ENCODE assay signal across 2 cellular contexts in the genomic region with DNA sequence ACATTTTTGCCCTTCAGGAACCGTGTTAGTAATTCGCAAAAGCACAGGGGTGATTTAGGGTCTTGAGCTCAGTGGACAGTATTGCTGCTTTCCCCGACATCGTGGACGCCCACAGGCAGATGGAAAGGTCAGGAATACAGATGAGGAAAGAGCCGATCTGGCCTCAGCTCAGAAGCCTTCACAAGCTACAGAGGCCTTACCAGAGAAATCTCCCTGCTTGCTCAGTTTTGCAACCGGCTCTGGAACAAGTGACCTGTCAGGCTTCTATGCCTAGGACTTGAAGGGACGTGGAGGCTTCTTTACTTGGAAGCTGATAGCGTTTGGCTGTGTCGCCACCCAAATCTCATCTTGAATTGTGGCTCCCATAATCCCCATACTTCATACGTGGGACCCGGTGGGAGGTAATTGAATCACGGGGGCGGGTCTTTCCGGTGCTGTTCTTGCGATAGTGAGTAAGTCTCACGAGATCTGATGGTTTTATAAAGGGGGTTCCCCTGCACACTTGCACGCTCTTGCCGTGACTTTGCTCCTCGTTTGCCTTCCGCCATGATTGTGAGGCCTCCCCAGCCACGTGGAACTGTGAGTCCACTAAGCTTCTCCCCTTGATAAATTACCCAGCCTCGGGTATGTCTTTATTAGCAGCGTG.
A peak's percentile ranks its signal among the peaks of the same experiment; 100 is the strongest.
TF ChIP-seq lines count a peak whose summit lies in the region.

No MANE protein-coding gene starts in this region.

TF ChIP-seq in K562, 482 proteins besides CTCF, POLR2A, EP300 and RAD21 (continued from another document):
- TF ChIP-seq NR2C2 (CRISPR knock-in tag; IDR thresholded peaks at IDR 0.05): no peak
- TF ChIP-seq NR2C2 (tag; IDR thresholded peaks at IDR 0.05): no peak
- 0 out of 2 replicates have a peak, but pooled peaks have one; percentile 11 for TF ChIP-seq L3MBTL2 (IDR thresholded peaks at IDR 0.05)

TF ChIP-seq in GM23338, 12 proteins besides CTCF, POLR2A, EP300 and RAD21 (continued from another document):
- TF ChIP-seq, protein P1, sequence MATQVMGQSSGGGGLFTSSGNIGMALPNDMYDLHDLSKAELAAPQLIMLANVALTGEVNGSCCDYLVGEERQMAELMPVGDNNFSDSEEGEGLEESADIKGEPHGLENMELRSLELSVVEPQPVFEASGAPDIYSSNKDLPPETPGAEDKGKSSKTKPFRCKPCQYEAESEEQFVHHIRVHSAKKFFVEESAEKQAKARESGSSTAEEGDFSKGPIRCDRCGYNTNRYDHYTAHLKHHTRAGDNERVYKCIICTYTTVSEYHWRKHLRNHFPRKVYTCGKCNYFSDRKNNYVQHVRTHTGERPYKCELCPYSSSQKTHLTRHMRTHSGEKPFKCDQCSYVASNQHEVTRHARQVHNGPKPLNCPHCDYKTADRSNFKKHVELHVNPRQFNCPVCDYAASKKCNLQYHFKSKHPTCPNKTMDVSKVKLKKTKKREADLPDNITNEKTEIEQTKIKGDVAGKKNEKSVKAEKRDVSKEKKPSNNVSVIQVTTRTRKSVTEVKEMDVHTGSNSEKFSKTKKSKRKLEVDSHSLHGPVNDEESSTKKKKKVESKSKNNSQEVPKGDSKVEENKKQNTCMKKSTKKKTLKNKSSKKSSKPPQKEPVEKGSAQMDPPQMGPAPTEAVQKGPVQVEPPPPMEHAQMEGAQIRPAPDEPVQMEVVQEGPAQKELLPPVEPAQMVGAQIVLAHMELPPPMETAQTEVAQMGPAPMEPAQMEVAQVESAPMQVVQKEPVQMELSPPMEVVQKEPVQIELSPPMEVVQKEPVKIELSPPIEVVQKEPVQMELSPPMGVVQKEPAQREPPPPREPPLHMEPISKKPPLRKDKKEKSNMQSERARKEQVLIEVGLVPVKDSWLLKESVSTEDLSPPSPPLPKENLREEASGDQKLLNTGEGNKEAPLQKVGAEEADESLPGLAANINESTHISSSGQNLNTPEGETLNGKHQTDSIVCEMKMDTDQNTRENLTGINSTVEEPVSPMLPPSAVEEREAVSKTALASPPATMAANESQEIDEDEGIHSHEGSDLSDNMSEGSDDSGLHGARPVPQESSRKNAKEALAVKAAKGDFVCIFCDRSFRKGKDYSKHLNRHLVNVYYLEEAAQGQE (IDR thresholded peaks at IDR 0.05; ENCODE audit: unreplicated experiment): no peak
- TF ChIP-seq POLR2AphosphoS5 (IDR thresholded peaks at IDR 0.05; ENCODE audit: low read depth): no peak
- no peak for TF ChIP-seq ZNF114 (CRISPR knock-in tag; IDR thresholded peaks at IDR 0.05)
- no peak for TF ChIP-seq STAT1 (IDR thresholded peaks at IDR 0.05; ENCODE audit: unreplicated experiment)
- TF ChIP-seq NANOG (IDR thresholded peaks at IDR 0.05; ENCODE audit: borderline replicate concordance): no peak
- TF ChIP-seq EZH2phosphoT487 (IDR thresholded peaks at IDR 0.05; ENCODE audit: unreplicated experiment): no peak
- TF ChIP-seq, protein P2, sequence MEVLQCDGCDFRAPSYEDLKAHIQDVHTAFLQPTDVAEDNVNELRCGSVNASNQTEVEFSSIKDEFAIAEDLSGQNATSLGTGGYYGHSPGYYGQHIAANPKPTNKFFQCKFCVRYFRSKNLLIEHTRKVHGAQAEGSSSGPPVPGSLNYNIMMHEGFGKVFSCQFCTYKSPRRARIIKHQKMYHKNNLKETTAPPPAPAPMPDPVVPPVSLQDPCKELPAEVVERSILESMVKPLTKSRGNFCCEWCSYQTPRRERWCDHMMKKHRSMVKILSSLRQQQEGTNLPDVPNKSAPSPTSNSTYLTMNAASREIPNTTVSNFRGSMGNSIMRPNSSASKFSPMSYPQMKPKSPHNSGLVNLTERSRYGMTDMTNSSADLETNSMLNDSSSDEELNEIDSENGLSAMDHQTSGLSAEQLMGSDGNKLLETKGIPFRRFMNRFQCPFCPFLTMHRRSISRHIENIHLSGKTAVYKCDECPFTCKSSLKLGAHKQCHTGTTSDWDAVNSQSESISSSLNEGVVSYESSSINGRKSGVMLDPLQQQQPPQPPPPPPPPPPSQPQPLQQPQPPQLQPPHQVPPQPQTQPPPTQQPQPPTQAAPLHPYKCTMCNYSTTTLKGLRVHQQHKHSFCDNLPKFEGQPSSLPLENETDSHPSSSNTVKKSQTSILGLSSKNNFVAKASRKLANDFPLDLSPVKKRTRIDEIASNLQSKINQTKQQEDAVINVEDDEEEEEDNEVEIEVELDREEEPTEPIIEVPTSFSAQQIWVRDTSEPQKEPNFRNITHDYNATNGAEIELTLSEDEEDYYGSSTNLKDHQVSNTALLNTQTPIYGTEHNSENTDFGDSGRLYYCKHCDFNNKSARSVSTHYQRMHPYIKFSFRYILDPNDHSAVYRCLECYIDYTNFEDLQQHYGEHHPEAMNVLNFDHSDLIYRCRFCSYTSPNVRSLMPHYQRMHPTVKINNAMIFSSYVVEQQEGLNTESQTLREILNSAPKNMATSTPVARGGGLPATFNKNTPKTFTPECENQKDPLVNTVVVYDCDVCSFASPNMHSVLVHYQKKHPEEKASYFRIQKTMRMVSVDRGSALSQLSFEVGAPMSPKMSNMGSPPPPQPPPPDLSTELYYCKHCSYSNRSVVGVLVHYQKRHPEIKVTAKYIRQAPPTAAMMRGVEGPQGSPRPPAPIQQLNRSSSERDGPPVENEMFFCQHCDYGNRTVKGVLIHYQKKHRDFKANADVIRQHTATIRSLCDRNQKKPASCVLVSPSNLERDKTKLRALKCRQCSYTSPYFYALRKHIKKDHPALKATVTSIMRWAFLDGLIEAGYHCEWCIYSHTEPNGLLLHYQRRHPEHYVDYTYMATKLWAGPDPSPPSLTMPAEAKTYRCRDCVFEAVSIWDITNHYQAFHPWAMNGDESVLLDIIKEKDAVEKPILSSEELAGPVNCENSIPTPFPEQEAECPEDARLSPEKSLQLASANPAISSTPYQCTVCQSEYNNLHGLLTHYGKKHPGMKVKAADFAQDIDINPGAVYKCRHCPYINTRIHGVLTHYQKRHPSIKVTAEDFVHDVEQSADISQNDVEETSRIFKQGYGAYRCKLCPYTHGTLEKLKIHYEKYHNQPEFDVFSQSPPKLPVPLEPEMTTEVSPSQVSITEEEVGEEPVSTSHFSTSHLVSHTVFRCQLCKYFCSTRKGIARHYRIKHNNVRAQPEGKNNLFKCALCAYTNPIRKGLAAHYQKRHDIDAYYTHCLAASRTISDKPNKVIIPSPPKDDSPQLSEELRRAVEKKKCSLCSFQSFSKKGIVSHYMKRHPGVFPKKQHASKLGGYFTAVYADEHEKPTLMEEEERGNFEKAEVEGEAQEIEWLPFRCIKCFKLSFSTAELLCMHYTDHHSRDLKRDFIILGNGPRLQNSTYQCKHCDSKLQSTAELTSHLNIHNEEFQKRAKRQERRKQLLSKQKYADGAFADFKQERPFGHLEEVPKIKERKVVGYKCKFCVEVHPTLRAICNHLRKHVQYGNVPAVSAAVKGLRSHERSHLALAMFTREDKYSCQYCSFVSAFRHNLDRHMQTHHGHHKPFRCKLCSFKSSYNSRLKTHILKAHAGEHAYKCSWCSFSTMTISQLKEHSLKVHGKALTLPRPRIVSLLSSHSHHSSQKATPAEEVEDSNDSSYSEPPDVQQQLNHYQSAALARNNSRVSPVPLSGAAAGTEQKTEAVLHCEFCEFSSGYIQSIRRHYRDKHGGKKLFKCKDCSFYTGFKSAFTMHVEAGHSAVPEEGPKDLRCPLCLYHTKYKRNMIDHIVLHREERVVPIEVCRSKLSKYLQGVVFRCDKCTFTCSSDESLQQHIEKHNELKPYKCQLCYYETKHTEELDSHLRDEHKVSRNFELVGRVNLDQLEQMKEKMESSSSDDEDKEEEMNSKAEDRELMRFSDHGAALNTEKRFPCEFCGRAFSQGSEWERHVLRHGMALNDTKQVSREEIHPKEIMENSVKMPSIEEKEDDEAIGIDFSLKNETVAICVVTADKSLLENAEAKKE (CRISPR knock-in tag; IDR thresholded peaks at IDR 0.05): no peak
- TF ChIP-seq, protein P3, sequence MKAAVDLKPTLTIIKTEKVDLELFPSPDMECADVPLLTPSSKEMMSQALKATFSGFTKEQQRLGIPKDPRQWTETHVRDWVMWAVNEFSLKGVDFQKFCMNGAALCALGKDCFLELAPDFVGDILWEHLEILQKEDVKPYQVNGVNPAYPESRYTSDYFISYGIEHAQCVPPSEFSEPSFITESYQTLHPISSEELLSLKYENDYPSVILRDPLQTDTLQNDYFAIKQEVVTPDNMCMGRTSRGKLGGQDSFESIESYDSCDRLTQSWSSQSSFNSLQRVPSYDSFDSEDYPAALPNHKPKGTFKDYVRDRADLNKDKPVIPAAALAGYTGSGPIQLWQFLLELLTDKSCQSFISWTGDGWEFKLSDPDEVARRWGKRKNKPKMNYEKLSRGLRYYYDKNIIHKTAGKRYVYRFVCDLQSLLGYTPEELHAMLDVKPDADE (IDR thresholded peaks at IDR 0.05): no peak
